Comparison of ENCODE assay signal across 12 cellular contexts in genomic region chr2:102155703-102156515, GRCh38. TPM values are rescaled to one million over a fixed set of nuclear protein-coding genes. Genes with fewer than 3 reads are reported as not detected.
DNase-seq lines count a peak whose midpoint lies in the region; ATAC-seq, FAIRE-seq and TF ChIP-seq lines count a peak whose summit lies in the region.
"Had no signal": no experiment of that assay in that cellular context is flagged by ENCODE, and none has a peak within 500 bp of the region (broad histone marks: within the 10 kb centered on the region; RNA-seq: fewer than 3 reads in every experiment).

No MANE protein-coding gene starts in this region.

- H3K23ac ChIP-seq in IMR-90 (ENCODE audit: low read depth, low read length), result peak overlapping the region; percentile 56; the same call in 1 of the 2 replicates

- TF ChIP-seq RAD21 in IMR-90 (IDR thresholded peaks at IDR 0.05; ENCODE audit: low read length) (no peak), HepG2 (CRISPR knock-in tag; IDR thresholded peaks at IDR 0.05) (peak; percentile 42; the same call in 1 of the 2 replicates)

- TF ChIP-seq POLR2A in IMR-90 (IDR thresholded peaks at IDR 0.05; ENCODE audit: low read depth, low read length) (no peak), HepG2 (IDR thresholded peaks at IDR 0.05; ENCODE audit: insufficient read depth in 1 of 2, low read depth in 2 of 2, low read length in 2 of 2) (peak in 1 of 2 experiments; percentile 18; a peak in 1 of 4 replicates), transverse colon (IDR thresholded peaks at IDR 0.05) (no peak)

- TF ChIP-seq CTCF in IMR-90 (conservative IDR thresholded peaks at IDR 0.05; ENCODE audit: low read depth, low read length) (no peak), coronary artery (IDR thresholded peaks at IDR 0.05) (no peak), HepG2 (CRISPR knock-in tag; IDR thresholded peaks at IDR 0.05) (peak; percentile 37; the same call in 1 of the 2 replicates), transverse colon (IDR thresholded peaks at IDR 0.05) (no peak), OCI-LY7 (conservative IDR thresholded peaks at IDR 0.05; ENCODE audit: low read length) (no peak)

- in situ Hi-C loops in IMR-90 (cut with MboI; ENCODE audit: low sequenced_read_pairs), result no loop called here
- in situ Hi-C loops in HepG2 (cut with HindIII; ENCODE audit: extremely low pct_ligation_motif_present, low pct_unique_long_range_greater_than_20kb), result loop anchor here (5.0 kb wide), 1 partner anchor 134 kb away; no protein-coding TSS in a partner anchor
- in situ Hi-C loops in transverse colon (cut with MboI; ENCODE audit: low pct_ligation_motif_present in 1 of 4, low pct_unique_long_range_greater_than_20kb in 1 of 4, low sequenced_read_pairs in 3 of 4), result loop anchor here in 2 of 4 donors (25.0 kb wide), 2 partner anchors 119 to 144 kb away; no protein-coding TSS in a partner anchor

- dilution Hi-C loops in IMR-90 (cut with HindIII; ENCODE audit: low sequenced_read_pairs, unreplicated experiment), result loop anchor here (25.0 kb wide), 1 partner anchor 144 kb away; no protein-coding TSS in a partner anchor

- H3K18ac ChIP-seq in IMR-90 (ENCODE audit: low read depth, low read length), result peak overlapping the region; percentile 58; the same call in 1 of the 2 replicates

- intact Hi-C loops in IMR-90 (cut with micrococcal nuclease) (no loop called here), HepG2 (cut with micrococcal nuclease; ENCODE audit: unreplicated experiment) (loop anchor here (1.0 to 2.0 kb wide), 5 partner anchors 14 to 135 kb away; partner anchors contain the start of gene IL1R1), transverse colon (cut with DNase I; ENCODE audit: low total_unique reads) (loop anchor here (5.0 kb wide), 1 partner anchor 134 kb away; no protein-coding TSS in a partner anchor), OCI-LY7 (cut with micrococcal nuclease; ENCODE audit: unreplicated experiment) (no loop called here)

- H4K5ac ChIP-seq in IMR-90 (ENCODE audit: low read depth, low read length), result peak overlapping the region; percentile 42; the same call in 1 of the 2 replicates

- H2BK120ac ChIP-seq in IMR-90 (ENCODE audit: low read depth, low read length), result peak overlapping the region; percentile 90; the same call in 1 of the 2 replicates

- no TSS peak for BruUV-seq in IMR-90 (replicated peaks; lab: Mats Ljungman, UMichigan)
- BruUV-seq in HepG2 (replicated peaks; lab: Mats Ljungman, UMichigan), result no TSS peak
- no TSS peak for BruUV-seq in OCI-LY7 (replicated peaks; lab: Mats Ljungman, UMichigan)

- H3K27ac ChIP-seq in IMR-90 (ENCODE audit: insufficient read depth, low read length) (peak overlapping the region; percentile 92), coronary artery (peak overlapping the region; percentile 35 to 79), HepG2 (ENCODE audit: extremely low read length, insufficient read depth, low read length) (peak overlapping the region; percentile 80), transverse colon (peak overlapping the region; percentile 55 to 71 (median 64)), caudate nucleus (ENCODE audit: low read depth, low read length) (no peak overlapping the region), OCI-LY7 (ENCODE audit: low read depth, low read length, poor library complexity, severe bottlenecking) (no peak overlapping the region)

- H3K27me3 ChIP-seq in IMR-90 (ENCODE audit: control insufficient read depth, insufficient read depth, low read length), result no peaks in the 10 kb centered on the region
- no peaks in the 10 kb centered on the region for H3K27me3 ChIP-seq in HepG2 (ENCODE audit: control insufficient read depth in 1 of 2, insufficient read depth in 2 of 2, low read length in 2 of 2)
- no peaks in the 10 kb centered on the region for H3K27me3 ChIP-seq in transverse colon

- H3K79me2 ChIP-seq in HepG2 (ENCODE audit: insufficient read depth, low read length) (peaks cover 44% of the 10 kb centered on the region), OCI-LY7 (ENCODE audit: insufficient read depth, low read depth, low read length) (no peaks in the 10 kb centered on the region)

- H3K9me3 ChIP-seq in IMR-90 (ENCODE audit: control insufficient read depth, insufficient read depth, low read length) (peaks cover 2% of the 10 kb centered on the region; the same call in 1 of the 2 replicates), HepG2 (ENCODE audit: low read length) (no peaks in the 10 kb centered on the region), transverse colon (no peaks in the 10 kb centered on the region), OCI-LY7 (ENCODE audit: low read length) (no peaks in the 10 kb centered on the region)

- FAIRE-seq in HepG2 (lab: Jason Lieb, UNC), result peak; percentile 100

- peaks cover 4% of the 10 kb centered on the region; the same call in 1 of the 2 replicates for H3K9me1 ChIP-seq in IMR-90 (ENCODE audit: insufficient read depth, low read length)

- H3K4ac ChIP-seq in IMR-90 (ENCODE audit: low read depth, low read length), result peak overlapping the region; percentile 82

- DNase-seq in IMR-90, result peak; percentile 69
- DNase-seq in coronary artery (ENCODE audit: low spot score), result no peak
- peak; percentile 100 for DNase-seq in HepG2 (ENCODE audit: low spot score)
- DNase-seq in transverse colon, result peak; percentile 26
- DNase-seq in NCI-H1694 (lab: John Stamatoyannopoulos, UW), result no peak
- DNase-seq in HEK293T (ENCODE audit: extremely low spot score), result no peak
- DNase-seq in caudate nucleus (lab: John Stamatoyannopoulos, UW), result no peak
- DNase-seq in OCI-LY7 (ENCODE audit: low spot score), result no peak
- DNase-seq: anterior cingulate cortex, EL, NCI-H2227 treated with DMSO at 0.1 percent for 48 hours had no signal

- peak; percentile 78 for ATAC-seq in IMR-90 (ENCODE audit: low read depth)
- ATAC-seq in HepG2, result peak; percentile 91
- ATAC-seq: SK-N-SH treated with all-trans-retinoic acid at 6 μM for 48 hours had no signal

- H3K56ac ChIP-seq in IMR-90 (ENCODE audit: extremely low read depth, insufficient read depth, low read length), result no peak overlapping the region

- H4K20me1 ChIP-seq in IMR-90 (ENCODE audit: insufficient read depth, low read length) (no peaks in the 10 kb centered on the region), HepG2 (ENCODE audit: insufficient read depth, low read length) (no peaks in the 10 kb centered on the region), OCI-LY7 (ENCODE audit: insufficient read depth, low read length) (no peaks in the 10 kb centered on the region)

- peak overlapping the region; percentile 55; the same call in 1 of the 3 replicates for H2BK15ac ChIP-seq in IMR-90 (ENCODE audit: low read depth, low read length)

- H3K9me2 ChIP-seq in OCI-LY7 (ENCODE audit: insufficient read depth, low read length), result no peaks in the 10 kb centered on the region

- H4K8ac ChIP-seq in IMR-90 (ENCODE audit: low read depth in 2 of 2, low read length in 2 of 2), result peak overlapping the region; percentile 21 to 44; a peak in 3 of 4 replicates

- H3K4me1 ChIP-seq in IMR-90 (ENCODE audit: control insufficient read depth, insufficient read depth, low read length) (peaks cover 15% of the 10 kb centered on the region), HepG2 (ENCODE audit: insufficient read depth, low read length) (peaks cover 83% of the 10 kb centered on the region), transverse colon (no peaks in the 10 kb centered on the region), OCI-LY7 (ENCODE audit: insufficient read depth, low read length, poor library complexity, severe bottlenecking) (no peaks in the 10 kb centered on the region)

- peak overlapping the region; percentile 28 for H2BK5ac ChIP-seq in IMR-90 (ENCODE audit: low read depth, low read length, poor library complexity, severe bottlenecking)

- H2AFZ ChIP-seq in IMR-90 (replicated peaks; ENCODE audit: low read length, poor library complexity) (no peak overlapping the region), HepG2 (ENCODE audit: low read length) (no peak overlapping the region), OCI-LY7 (ENCODE audit: low read length) (no peak overlapping the region)

- H3K36me3 ChIP-seq in IMR-90 (ENCODE audit: control insufficient read depth, insufficient read depth, low read length), result peaks cover 58% of the 10 kb centered on the region
- peaks cover 24 to 70% of the 10 kb centered on the region in 2 experiments for H3K36me3 ChIP-seq in HepG2 (replicated peaks in 1 of 2; ENCODE audit: control insufficient read depth in 1 of 2, insufficient read depth in 2 of 2, low read length in 2 of 2)
- peaks cover 0 to 9% (median 0%) of the 10 kb centered on the region in 4 donors for H3K36me3 ChIP-seq in transverse colon
- H3K36me3 ChIP-seq in OCI-LY7 (ENCODE audit: insufficient read depth, low read length), result no peaks in the 10 kb centered on the region

- peaks cover 9 to 24% of the 10 kb centered on the region in 2 experiments for H3K79me1 ChIP-seq in IMR-90 (ENCODE audit: low read depth in 1 of 2, low read length in 2 of 2)

- peak; percentile 68 to 99; a peak in 3 of 4 replicates for TF ChIP-seq EP300 in HepG2 (IDR thresholded peaks at IDR 0.05; ENCODE audit: low read depth in 2 of 2, low read length in 2 of 2)
- peak; percentile 93 for TF ChIP-seq EP300 in HepG2 (CRISPR knock-in tag; IDR thresholded peaks at IDR 0.05; ENCODE audit: borderline replicate concordance)
- no peak for TF ChIP-seq EP300 in transverse colon (IDR thresholded peaks at IDR 0.05; ENCODE audit: low read depth)

- WGBS in IMR-90 (ENCODE audit: extremely low coverage in 2 of 2, insufficient read length in 1 of 2), 2 experiments, result no CpG with 5 or more reads among the region's 6 CpGs
- WGBS in HepG2 (ENCODE audit: low lambda C conversion rate), result 1% methylated on average over 6 of the region's 6 CpGs
- WGBS in transverse colon (ENCODE audit: low coverage in 1 of 2), 2 donors, result 73 to 78% methylated on average over 5 to 6 of the region's 6 CpGs

- H2BK20ac ChIP-seq in IMR-90 (ENCODE audit: low read depth, low read length), result peak overlapping the region; percentile 47; the same call in 1 of the 2 replicates

- peak overlapping the region; percentile 60 for H2AK9ac ChIP-seq in IMR-90 (replicated peaks; ENCODE audit: low read depth, low read length, poor library complexity)

- H3K4me2 ChIP-seq in IMR-90 (ENCODE audit: low read depth, low read length) (peak overlapping the region; percentile 13; the same call in 1 of the 2 replicates), HepG2 (ENCODE audit: low read depth, low read length) (peak overlapping the region; percentile 59), OCI-LY7 (ENCODE audit: low read length) (no peak overlapping the region)

- H3K14ac ChIP-seq in IMR-90 (replicated peaks; ENCODE audit: low read depth, low read length), result peak overlapping the region; percentile 89; the same call in 1 of the 2 replicates

- POLR2A ChIA-PET in IMR-90 (lab: Charles Lee; ENCODE audit: unreplicated experiment) (no interaction called here), HepG2 (lab: Yijun Ruan, JAX) (interaction anchor here (0.6 to 6.7 kb wide), 27 partner anchors 8 to 847 kb away, joined by 3 to 128 read pairs (median 6); partner anchors contain the start of gene IL1R1), HEK293T (lab: Yijun Ruan, JAX) (no interaction called here), OCI-LY7 (lab: Charles Lee) (interaction anchor here (0.7 to 1.2 kb wide), 2 partner anchors 320 to 362 kb away, joined by 3 read pairs; no protein-coding TSS in a partner anchor)

- H3K4me3 ChIP-seq in IMR-90 (ENCODE audit: insufficient read depth, low read depth, low read length), result no peak overlapping the region
- peak overlapping the region; percentile 8 for H3K4me3 ChIP-seq in coronary artery
- H3K4me3 ChIP-seq in HepG2 (replicated peaks in 1 of 3; ENCODE audit: insufficient read depth in 1 of 3, low read depth in 2 of 3, low read length in 3 of 3), result peak overlapping the region in 1 of 3 experiments; percentile 21; a peak in 2 of 6 replicates
- H3K4me3 ChIP-seq in transverse colon, result no peak overlapping the region
- H3K4me3 ChIP-seq in OCI-LY7 (ENCODE audit: low read depth, low read length, poor library complexity, severe bottlenecking), result no peak overlapping the region

- CTCF ChIA-PET in IMR-90 (lab: Yijun Ruan, JAX), result interaction anchor here (1.1 to 2.4 kb wide), 3 partner anchors 11 to 136 kb away, joined by 3 to 9 read pairs (median 6); no protein-coding TSS in a partner anchor
- CTCF ChIA-PET in HepG2 (lab: Yijun Ruan, JAX; ENCODE audit: low intra/inter-chr PET ratio, low total read pairs), result interaction anchor here (0.8 kb wide), 1 partner anchor 125 kb away, joined by 3 read pairs; no protein-coding TSS in a partner anchor
- CTCF ChIA-PET in HEK293T (lab: Yijun Ruan, JAX), result interaction anchor here (0.7 to 1.0 kb wide), 2 partner anchors 10 to 77 kb away, joined by 3 to 4 read pairs; no protein-coding TSS in a partner anchor
- CTCF ChIA-PET in OCI-LY7 (lab: Charles Lee; ENCODE audit: unreplicated experiment), result no interaction called here

- peak overlapping the region; percentile 44; the same call in 1 of the 2 replicates for H3K9ac ChIP-seq in IMR-90 (ENCODE audit: low read depth, low read length)
- peak overlapping the region; percentile 45 for H3K9ac ChIP-seq in HepG2 (ENCODE audit: insufficient read depth, low read depth, low read length)

- H2AK5ac ChIP-seq in IMR-90 (ENCODE audit: low read depth, low read length), result peak overlapping the region; percentile 95

- peak overlapping the region; percentile 6; the same call in 1 of the 2 replicates for H4K91ac ChIP-seq in IMR-90 (ENCODE audit: insufficient read depth, low read depth, low read length)

RNA-seq across cellular contexts. Expression of gene IL1R1, which starts 13.4 kb away (rescaled TPM):
- total RNA-seq in IMR-90 (2012; rRNA removed) (6.5 and 8.1 TPM in 2 replicates), HepG2 (2016; rRNA removed; fragmentation: Illumina TruSeq; extraction: Trizol) (38.0 and 48.3 TPM in 2 replicates), transverse colon (10 to 100 TPM; 20.2 to 58.0 (median 36.2) TPM), OCI-LY7 (2022) (not detected in 2 replicates)
- polyA plus RNA-seq in IMR-90 (2012; rRNA removed) (11.3 and 13.8 TPM in 2 replicates), HepG2 (2011; rRNA removed) (81.2 and 93.1 TPM in 2 replicates)
- polyA plus RNA-seq in IMR-90 (2012; cell fraction: cytosol; rRNA removed), result 4.6 and 9.3 TPM in 2 replicates
- 6.3 and 29.2 TPM in 2 replicates for polyA plus RNA-seq in IMR-90 (2012; cell fraction: nucleus; rRNA removed; ENCODE audit: low replicate concordance)
- total RNA-seq in HepG2 (2016; cell fraction: cytosol; rRNA removed; fragmentation: Illumina TruSeq; extraction: Trizol; ENCODE audit: low read depth), result 15.9 and 21.1 TPM in 2 replicates
- total RNA-seq in HepG2 (2016; cell fraction: insoluble cytoplasmic fraction; rRNA removed; fragmentation: Illumina TruSeq; extraction: Trizol), result 40.6 and 43.4 TPM in 2 replicates
- total RNA-seq in HepG2 (2016; cell fraction: membrane; rRNA removed; fragmentation: Illumina TruSeq; extraction: Trizol), result 64.6 and 78.0 TPM in 2 replicates
- 35.3 and 37.4 TPM in 2 replicates for total RNA-seq in HepG2 (2016; cell fraction: nucleus; rRNA removed; fragmentation: Illumina TruSeq; extraction: Trizol)
- polyA plus RNA-seq in HepG2 (2011; cell fraction: cytosol; rRNA removed), result 67.4 and 75.1 TPM in 2 replicates
- polyA plus RNA-seq in HepG2 (2011; cell fraction: nucleus; rRNA removed), result 35.7 and 38.6 TPM in 2 replicates
- 30.0 and 50.4 TPM in 2 replicates for polyA plus RNA-seq in HepG2 (2012)
- 29.7 and 33.1 TPM in 2 replicates for polyA plus RNA-seq in HepG2 (2016; cell fraction: cytosol; fragmentation: Illumina TruSeq; extraction: Trizol; ENCODE audit: low read depth)
- polyA plus RNA-seq in HepG2 (2016; cell fraction: insoluble cytoplasmic fraction; fragmentation: Illumina TruSeq; extraction: Trizol; ENCODE audit: low read depth), result 48.4 and 48.5 TPM in 2 replicates
- 58.8 and 67.5 TPM in 2 replicates for polyA plus RNA-seq in HepG2 (2016; cell fraction: membrane; fragmentation: Illumina TruSeq; extraction: Trizol; ENCODE audit: low read depth)
- 57.0 and 61.8 TPM in 2 replicates for polyA plus RNA-seq in HepG2 (2016; cell fraction: nucleus; fragmentation: Illumina TruSeq; extraction: Trizol; ENCODE audit: insufficient read depth, low read depth)
- 1.5 and 93.0 TPM in 2 replicates for polyA minus RNA-seq in HepG2 (2011; rRNA and poly(A)+ RNA removed; ENCODE audit: low replicate concordance)
- polyA minus RNA-seq in HepG2 (2011; cell fraction: cytosol; rRNA and poly(A)+ RNA removed), result 52.1 and 62.2 TPM in 2 replicates
- polyA minus RNA-seq in HepG2 (2011; cell fraction: nucleus; rRNA and poly(A)+ RNA removed), result 50.9 and 53.8 TPM in 2 replicates
- not detected in 2 replicates for total RNA-seq in OCI-LY7 (2014; rRNA removed; shearing (Covaris generic))

RNA-seq across cellular contexts. Expression of gene IL1RL2, which starts 30.9 kb away (rescaled TPM):
- total RNA-seq in IMR-90 (2012; rRNA removed), result 0.28 and 0.36 TPM in 2 replicates
- polyA plus RNA-seq in IMR-90 (2012; rRNA removed), result 0.09 and 0.26 TPM in 2 replicates
- polyA plus RNA-seq in IMR-90 (2012; cell fraction: cytosol; rRNA removed), result 0.03 and 0.08 TPM in 2 replicates
- polyA plus RNA-seq in IMR-90 (2012; cell fraction: nucleus; rRNA removed; ENCODE audit: low replicate concordance), result 0.18 and 0.71 TPM in 2 replicates
- not detected in 2 replicates for total RNA-seq in HepG2 (2016; rRNA removed; fragmentation: Illumina TruSeq; extraction: Trizol)
- not detected in 2 replicates for total RNA-seq in HepG2 (2016; cell fraction: cytosol; rRNA removed; fragmentation: Illumina TruSeq; extraction: Trizol; ENCODE audit: low read depth)
- total RNA-seq in HepG2 (2016; cell fraction: insoluble cytoplasmic fraction; rRNA removed; fragmentation: Illumina TruSeq; extraction: Trizol), result not detected in 2 replicates
- total RNA-seq in HepG2 (2016; cell fraction: membrane; rRNA removed; fragmentation: Illumina TruSeq; extraction: Trizol), result not detected in 2 replicates
- total RNA-seq in HepG2 (2016; cell fraction: nucleus; rRNA removed; fragmentation: Illumina TruSeq; extraction: Trizol), result not detected in 2 replicates
- polyA plus RNA-seq in HepG2 (2011; rRNA removed), result 0.03 TPM in 1 of 2 replicates, not detected in the other
- 0.03 TPM in 1 of 2 replicates, not detected in the other for polyA plus RNA-seq in HepG2 (2011; cell fraction: cytosol; rRNA removed)
- polyA plus RNA-seq in HepG2 (2011; cell fraction: nucleus; rRNA removed), result not detected in 2 replicates
- 0.19 TPM in 1 of 2 replicates, not detected in the other for polyA plus RNA-seq in HepG2 (2012)
- polyA plus RNA-seq in HepG2 (2016; cell fraction: cytosol; fragmentation: Illumina TruSeq; extraction: Trizol; ENCODE audit: low read depth), result not detected in 2 replicates
- not detected in 2 replicates for polyA plus RNA-seq in HepG2 (2016; cell fraction: insoluble cytoplasmic fraction; fragmentation: Illumina TruSeq; extraction: Trizol; ENCODE audit: low read depth)
- polyA plus RNA-seq in HepG2 (2016; cell fraction: membrane; fragmentation: Illumina TruSeq; extraction: Trizol; ENCODE audit: low read depth), result not detected in 2 replicates
- polyA plus RNA-seq in HepG2 (2016; cell fraction: nucleus; fragmentation: Illumina TruSeq; extraction: Trizol; ENCODE audit: insufficient read depth, low read depth), result not detected in 2 replicates
- polyA minus RNA-seq in HepG2 (2011; rRNA and poly(A)+ RNA removed; ENCODE audit: low replicate concordance), result 0.09 and 0.10 TPM in 2 replicates
- not detected in 2 replicates for polyA minus RNA-seq in HepG2 (2011; cell fraction: cytosol; rRNA and poly(A)+ RNA removed)
- not detected in 2 replicates for polyA minus RNA-seq in HepG2 (2011; cell fraction: nucleus; rRNA and poly(A)+ RNA removed)
- 1 to 10 TPM in 2 of 4 donors, not detected in 2; 1.5 to 1.9 TPM for total RNA-seq in transverse colon
- total RNA-seq in OCI-LY7 (2014; rRNA removed; shearing (Covaris generic)), result not detected in 2 replicates
- not detected in 2 replicates for total RNA-seq in OCI-LY7 (2022)

Comparison
In these comparisons a context has a peak if more than half of its experiments do, and no peak if none do; other contexts are left out.
1. DNase-seq: peak in IMR-90 (single experiment), HepG2 (single experiment) and transverse colon (single experiment); none in coronary artery (single experiment), NCI-H1694 (single experiment), HEK293T (single experiment), caudate nucleus (0 of 61) and OCI-LY7 (single experiment).
2. H3K27ac ChIP-seq: peak in IMR-90 (single experiment), coronary artery (2 of 2), HepG2 (single experiment) and transverse colon (4 of 4); none in caudate nucleus (single experiment) and OCI-LY7 (single experiment).
3. POLR2A ChIA-PET loops: an anchor here in HepG2 (0.6 to 6.7 kb wide) and OCI-LY7 (0.7 to 1.2 kb wide); none called in IMR-90 and HEK293T.
4. intact Hi-C loops: an anchor here in HepG2 (1.0 to 2.0 kb wide) and transverse colon (5.0 kb wide); none called in IMR-90 and OCI-LY7.